ENCODE assay signal across 1 cellular context in the genomic region with DNA sequence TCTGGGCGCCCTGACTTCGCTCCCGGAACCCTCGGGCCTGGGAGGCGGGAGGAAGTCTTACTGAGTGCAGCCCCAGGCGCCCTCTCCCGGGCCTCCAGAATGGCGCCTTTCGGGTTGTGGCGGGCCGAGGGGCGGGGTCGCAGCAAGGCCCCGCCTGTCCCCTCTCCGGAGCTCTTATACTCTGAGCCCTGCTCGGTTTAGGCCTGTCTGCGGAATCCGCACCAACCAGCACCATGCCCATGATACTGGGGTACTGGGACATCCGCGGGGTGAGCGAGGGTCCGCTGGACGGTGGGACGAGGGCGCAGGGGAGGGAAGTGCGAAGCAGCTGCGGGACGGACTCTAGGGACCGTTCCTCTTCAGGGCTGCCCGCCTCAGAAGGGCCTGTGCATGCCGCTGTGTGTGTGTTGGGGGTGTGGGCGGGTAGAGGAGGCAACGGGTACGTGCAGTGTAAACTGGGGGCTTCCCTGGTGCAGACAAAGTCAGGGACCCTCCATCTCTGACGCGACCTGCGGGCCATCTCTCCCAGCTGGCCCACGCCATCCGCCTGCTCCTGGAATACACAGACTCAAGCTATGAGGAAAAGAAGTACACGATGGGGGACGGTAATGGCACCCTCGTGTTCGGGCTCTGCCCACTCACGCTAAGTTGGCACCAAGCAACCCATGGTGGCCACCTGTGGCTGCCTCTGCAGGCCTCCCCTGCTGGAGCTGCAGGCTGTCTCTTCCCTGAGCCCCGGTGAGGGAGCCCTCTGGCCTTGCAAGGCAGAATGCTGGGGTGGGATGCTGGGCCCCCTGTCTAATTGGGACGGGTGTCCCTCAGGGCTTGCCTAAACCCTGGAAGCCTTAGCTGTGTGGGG.
A peak's percentile ranks its signal among the peaks of the same experiment; 100 is the strongest.
TF ChIP-seq lines count a peak whose summit lies in the region.

Gene GSTM1, plus strand, starts transcription at position 177 of the 859 bp plus-strand sequence. Its CDS starts 57 bp downstream, at position 234.

TF ChIP-seq in H1, 55 proteins besides CTCF, POLR2A, EP300 and RAD21 (continued from another document):
- TF ChIP-seq E2F6 (IDR thresholded peaks at IDR 0.05): 0 out of 2 replicates have a peak, but pooled peaks have one; percentile 30
- TF ChIP-seq, protein P1, sequence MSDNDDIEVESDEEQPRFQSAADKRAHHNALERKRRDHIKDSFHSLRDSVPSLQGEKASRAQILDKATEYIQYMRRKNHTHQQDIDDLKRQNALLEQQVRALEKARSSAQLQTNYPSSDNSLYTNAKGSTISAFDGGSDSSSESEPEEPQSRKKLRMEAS (IDR thresholded peaks at IDR 0.05): peak; percentile 16; the same call in 1 of the 2 replicates
